In the genomic region with DNA sequence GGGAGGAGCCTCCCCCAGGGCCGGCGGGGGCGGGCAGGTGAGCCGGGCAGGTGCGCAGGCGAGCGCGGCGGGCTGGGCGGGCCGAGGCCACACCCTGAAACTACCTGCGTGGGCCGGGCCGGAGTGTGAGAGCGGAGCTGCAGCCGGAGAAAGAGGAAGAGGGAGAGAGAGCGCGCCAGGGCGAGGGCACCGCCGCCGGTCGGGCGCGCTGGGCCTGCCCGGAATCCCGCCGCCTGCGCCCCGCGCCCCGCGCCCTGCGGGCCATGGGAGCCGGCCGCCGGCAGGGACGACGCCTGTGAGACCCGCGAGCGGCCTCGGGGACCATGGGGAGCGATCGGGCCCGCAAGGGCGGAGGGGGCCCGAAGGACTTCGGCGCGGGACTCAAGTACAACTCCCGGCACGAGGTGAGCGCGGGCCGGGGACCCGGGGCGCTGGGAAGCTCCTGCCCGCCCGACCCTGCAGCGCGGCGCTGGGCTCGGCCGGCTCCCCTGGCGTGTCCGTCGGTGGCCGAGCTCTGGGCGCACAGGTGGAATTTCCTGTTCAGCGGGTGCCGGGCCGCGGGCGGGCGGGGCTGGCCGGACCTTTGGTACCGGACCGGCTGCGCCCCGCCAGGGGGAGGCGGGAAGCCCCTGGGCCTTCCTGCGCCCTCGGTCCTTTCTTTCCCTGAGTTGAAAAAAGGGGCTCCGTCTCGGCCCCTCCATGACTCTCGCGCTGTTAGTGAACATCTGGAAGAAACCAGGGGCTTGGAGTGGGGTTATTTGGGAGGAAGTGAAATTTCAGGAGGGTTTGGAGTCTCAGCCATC, we compare ENCODE assay signal across 8 cellular contexts. TPM values are rescaled to one million over a fixed set of nuclear protein-coding genes. Genes with fewer than 3 reads are reported as not detected.
DNase-seq lines count a peak whose midpoint lies in the region; ATAC-seq and TF ChIP-seq lines count a peak whose summit lies in the region.

A gene (plus strand): TSS at position 126 of the 803 bp plus-strand sequence. CDS start 198 bp downstream, at position 324.

- no peaks in the 10 kb centered on the region for H3K79me2 ChIP-seq in GM23248 (ENCODE audit: insufficient read depth)

- 14 to 21% methylated on average over 18 to 87 of the region's 88 CpGs for WGBS in GM23248 (ENCODE audit: low coverage in 1 of 2, low lambda C conversion rate in 2 of 2, missing lambda C conversion rate in 2 of 2), 2 experiments
- WGBS in heart left ventricle, 4 donors, result 8 to 13% (median 9%) methylated on average over 31 to 88 of the region's 88 CpGs

- in situ Hi-C loops in GM23248 (cut with MboI), result no loop called here

- TF ChIP-seq CTCF in heart left ventricle (IDR thresholded peaks at IDR 0.05), result no peak

- 0 out of 2 replicates have a peak, but pooled peaks cover 5% of the 10 kb centered on the region for H3F3A ChIP-seq in GM23248 (ENCODE audit: insufficient read depth)

- H3K27me3 ChIP-seq in BLaER1 treated with 17β-estradiol and CSF1 and Interleukin-3, amounts not matched to agents 10 nM and 100 nM, result peaks cover 42 to 58% (median 51%) of the 10 kb centered on the region in 11 experiments
- peaks cover 35% of the 10 kb centered on the region for H3K27me3 ChIP-seq in GM23248 (replicated peaks; ENCODE audit: insufficient read depth)
- H3K27me3 ChIP-seq in heart left ventricle, result peaks cover 0 to 34% (median 24%) of the 10 kb centered on the region in 9 donors
- no peaks in the 10 kb centered on the region for H3K27me3 ChIP-seq in rectal smooth muscle tissue (ENCODE audit: control insufficient read depth, insufficient read depth, low read length)

- peak; percentile 20 for DNase-seq in GM23248
- DNase-seq in RPMI8226, result peak; percentile 80
- DNase-seq in heart left ventricle, result peak in 1 of 5 donors; percentile 22
- no peak for DNase-seq in NCI-H1092 (lab: John Stamatoyannopoulos, UW)

- H3K4me2 ChIP-seq in BLaER1 treated with 17β-estradiol and CSF1 and Interleukin-3, amounts not matched to agents 10 nM and 100 nM, result peak within 1 kb of the TSS; percentile 10 to 93 (median 85); a peak in 20 of 22 replicates
- no peak within 1 kb of the TSS for H3K4me2 ChIP-seq in GM23248 (ENCODE audit: unreplicated experiment)

- H3K4me3 ChIP-seq in BLaER1 treated with 17β-estradiol and CSF1 and Interleukin-3, amounts not matched to agents 10 nM and 100 nM, result peak within 1 kb of the TSS in 7 of 10 experiments; percentile 25 to 62 (median 41); a peak in 13 of 20 replicates
- H3K4me3 ChIP-seq in GM23248 (no peak within 1 kb of the TSS; the same call in 1 of the 2 replicates), heart left ventricle (peak within 1 kb of the TSS; percentile 17 to 59 (median 34)), rectal smooth muscle tissue (ENCODE audit: low read length) (peak within 1 kb of the TSS; percentile 52)

- no peak within 1 kb of the TSS for H2AFZ ChIP-seq in GM23248

- H3K4me1 ChIP-seq in BLaER1 treated with 17β-estradiol and CSF1 and Interleukin-3, amounts not matched to agents 10 nM and 100 nM, result peaks cover 19 to 82% (median 57%) of the 10 kb centered on the region in 10 experiments
- H3K4me1 ChIP-seq in GM23248 (ENCODE audit: insufficient read depth), result peaks cover 11% of the 10 kb centered on the region
- peaks cover 0 to 59% (median 12%) of the 10 kb centered on the region in 12 donors for H3K4me1 ChIP-seq in heart left ventricle
- no peaks in the 10 kb centered on the region for H3K4me1 ChIP-seq in rectal smooth muscle tissue (ENCODE audit: control insufficient read depth, insufficient read depth, low read length)

- no peaks in the 10 kb centered on the region; a peak in 2 of 22 replicates for H4K20me1 ChIP-seq in BLaER1 treated with 17β-estradiol and CSF1 and Interleukin-3, amounts not matched to agents 10 nM and 100 nM
- H4K20me1 ChIP-seq in GM23248 (ENCODE audit: insufficient read depth), result no peaks in the 10 kb centered on the region

- peak in 2 of 4 donors; percentile 38 to 45 for ATAC-seq in heart left ventricle
- no peak for ATAC-seq in HG02938 (IDR thresholded peaks at IDR 0.05; ENCODE audit: unreplicated experiment)
- ATAC-seq in GM18870 (IDR thresholded peaks at IDR 0.05; ENCODE audit: unreplicated experiment), result no peak

- peak within 1 kb of the TSS in 6 of 11 experiments; percentile 21 to 55 (median 44); a peak in 9 of 22 replicates for H3K9ac ChIP-seq in BLaER1 treated with 17β-estradiol and CSF1 and Interleukin-3, amounts not matched to agents 10 nM and 100 nM
- no peak within 1 kb of the TSS for H3K9ac ChIP-seq in GM23248
- H3K9ac ChIP-seq in rectal smooth muscle tissue (ENCODE audit: low read length), result peak within 1 kb of the TSS; percentile 45

- peaks cover 0 to 12% (median 0%) of the 10 kb centered on the region in 11 experiments; a peak in 8 of 22 replicates for H3K9me3 ChIP-seq in BLaER1 treated with 17β-estradiol and CSF1 and Interleukin-3, amounts not matched to agents 10 nM and 100 nM (replicated peaks in 1 of 11)
- H3K9me3 ChIP-seq in GM23248 (ENCODE audit: low read depth) (no peaks in the 10 kb centered on the region), heart left ventricle (no peaks in the 10 kb centered on the region)

- intact Hi-C loops in heart left ventricle (cut with DNase I), result no loop called here

- H3K27ac ChIP-seq in BLaER1 treated with 17β-estradiol and CSF1 and Interleukin-3, amounts not matched to agents 10 nM and 100 nM, result peak within 1 kb of the TSS in 5 of 11 experiments; percentile 20 to 87 (median 52); a peak in 7 of 22 replicates
- no peak within 1 kb of the TSS for H3K27ac ChIP-seq in GM23248
- no peak within 1 kb of the TSS for H3K27ac ChIP-seq in heart left ventricle
- H3K27ac ChIP-seq in rectal smooth muscle tissue (ENCODE audit: low read depth, low read length), result no peak within 1 kb of the TSS

- H3K9me2 ChIP-seq in GM23248 (ENCODE audit: insufficient read depth), result no peaks in the 10 kb centered on the region

- H3K36me3 ChIP-seq in BLaER1 treated with 17β-estradiol and CSF1 and Interleukin-3, amounts not matched to agents 10 nM and 100 nM, result no peaks in the 10 kb centered on the region
- H3K36me3 ChIP-seq in GM23248 (ENCODE audit: low read depth) (no peaks in the 10 kb centered on the region), heart left ventricle (no peaks in the 10 kb centered on the region), rectal smooth muscle tissue (ENCODE audit: control insufficient read depth, insufficient read depth, low read length) (no peaks in the 10 kb centered on the region)

- TF ChIP-seq POLR2A in heart left ventricle (IDR thresholded peaks at IDR 0.05), result no peak

RNA-seq across cellular contexts. Expression of the gene that starts here (rescaled TPM):
- total RNA-seq in GM23248 (2014; rRNA removed; shearing (Covaris generic)), result not detected in 2 replicates
- not detected in 2 replicates for polyA plus RNA-seq in GM23248 (2016; fragmentation: Nextera tagmentation; extraction: Ambion mirVana)
- total RNA-seq in heart left ventricle, result 10 to 100 TPM in 1 of 9 donors, 1 to 10 TPM in 4, under 1 TPM in 4; 0.37 to 13.0 (median 1.3) TPM
- polyA plus RNA-seq in heart left ventricle, result 1 to 10 TPM in 1 of 2 donors, under 1 TPM in 1; 0.61 to 1.4 TPM

Comparison
In these comparisons a context has a peak if more than half of its experiments do, and no peak if none do; other contexts are left out.
1. Peak in DNase-seq in GM23248; RNA of the gene not detected or under 1 TPM.